ENCODE assay signal across 11 cellular contexts in genomic region chr7:100124301-100125229, GRCh38. TPM values are rescaled to one million over a fixed set of nuclear protein-coding genes. Genes with fewer than 3 reads are reported as not detected.
A peak's percentile ranks its signal among the peaks of the same experiment; 100 is the strongest.
DNase-seq lines count a peak whose midpoint lies in the region; ATAC-seq, FAIRE-seq and TF ChIP-seq lines count a peak whose summit lies in the region.
"Had no signal": no experiment of that assay in that cellular context is flagged by ENCODE, and none has a peak within 500 bp of the region (broad histone marks: within the 10 kb centered on the region; RNA-seq: fewer than 3 reads in every experiment).

No MANE protein-coding gene starts in this region.

- DNase-seq in activated CD4-positive, alpha-beta T cell treated with anti-CD3 and anti-CD28 coated beads for 36 hours: no peak
- no peak for DNase-seq in activated CD4-positive, alpha-beta T cell treated with anti-CD3 and anti-CD28 coated beads for 4 hours
- DNase-seq in K562 (ENCODE audit: extremely low read depth in 1 of 4, low spot score in 3 of 4) (peak; percentile 48 to 80 (median 63)), osteoblast (ENCODE audit: insufficient read length, low spot score, missing footprints) (peak; percentile 77)
- DNase-seq: hypothalamus, MV-4-11, Right ventricle myocardium superior had no signal

- no peaks in the 10 kb centered on the region for H3K27me3 ChIP-seq in Loucy (ENCODE audit: insufficient read depth, low read length, poor library complexity, severe bottlenecking)
- H3K27me3 ChIP-seq in K562 (ENCODE audit: control insufficient read depth in 2 of 2, insufficient read depth in 2 of 2, low read length in 2 of 2): no peaks in the 10 kb centered on the region
- H3K27me3 ChIP-seq in osteoblast (ENCODE audit: insufficient read depth, low read length): no peaks in the 10 kb centered on the region

- H3K4me3 Mint-ChIP-seq in activated CD4-positive, alpha-beta T cell treated with anti-CD3 and anti-CD28 coated beads for 36 hours: peak overlapping the region; percentile 93

- H3K9me2 ChIP-seq in Loucy (replicated peaks; ENCODE audit: low read depth, low read length): no peaks in the 10 kb centered on the region

- no peaks in the 10 kb centered on the region for H3K9me3 Mint-ChIP-seq in activated CD4-positive, alpha-beta T cell treated with anti-CD3 and anti-CD28 coated beads for 36 hours (ENCODE audit: low read depth)

- H3K9me3 ChIP-seq in Loucy (ENCODE audit: insufficient read depth, low read depth, low read length) (no peaks in the 10 kb centered on the region), K562 (replicated peaks; ENCODE audit: control insufficient read depth, insufficient read depth, low read depth, low read length) (no peaks in the 10 kb centered on the region), osteoblast (ENCODE audit: low read depth, low read length) (no peaks in the 10 kb centered on the region)

- no peak for ATAC-seq in activated CD4-positive, alpha-beta T cell treated with anti-CD3 and anti-CD28 coated beads for 36 hours
- ATAC-seq in K562: peak; percentile 33
- ATAC-seq in GM18502 (IDR thresholded peaks at IDR 0.05; ENCODE audit: poor library complexity, unreplicated experiment): no peak
- no peak for ATAC-seq in HG02642 (IDR thresholded peaks at IDR 0.05; ENCODE audit: poor library complexity, unreplicated experiment)
- no peak for ATAC-seq in GM21447 (IDR thresholded peaks at IDR 0.05; ENCODE audit: unreplicated experiment)

- no peaks in the 10 kb centered on the region for H4K20me1 ChIP-seq in Loucy (ENCODE audit: insufficient read depth, low read length, poor library complexity, severe bottlenecking)
- 0 out of 2 replicates have a peak, but pooled peaks cover 3% of the 10 kb centered on the region for H4K20me1 ChIP-seq in K562 (replicated peaks; ENCODE audit: control insufficient read depth, insufficient read depth, low read length)
- H4K20me1 ChIP-seq in osteoblast (ENCODE audit: insufficient read depth, low read length): no peaks in the 10 kb centered on the region

- CTCF ChIA-PET in activated CD4-positive, alpha-beta T cell treated with anti-CD3 and anti-CD28 coated beads for 36 hours (lab: Charles Lee): interaction anchor here (0.6 to 2.2 kb wide), 4 partner anchors 8 to 581 kb away, joined by 3 to 6 read pairs (median 4); partner anchors contain the start of gene POP7
- CTCF ChIA-PET in K562 (lab: Yijun Ruan, JAX; ENCODE audit: low intra/inter-chr PET ratio): no interaction called here

- H3K9ac ChIP-seq in Loucy (ENCODE audit: low read depth, low read length, poor library complexity, severe bottlenecking) (peak overlapping the region; percentile 35), K562 (ENCODE audit: insufficient read depth in 1 of 2, low read depth in 2 of 2, low read length in 2 of 2) (peak overlapping the region; percentile 61 to 69; a peak in 3 of 4 replicates)

- TF ChIP-seq POLR2A in K562 (conservative IDR thresholded peaks at IDR 0.05): no peak; the same call in 1 of the 2 replicates

- H3K4me3 ChIP-seq in Loucy (ENCODE audit: low read length, poor library complexity, severe bottlenecking) (peak overlapping the region; percentile 95), K562 (no peak overlapping the region; the same call in 1 of the 2 replicates), osteoblast (ENCODE audit: insufficient read depth, low read length) (no peak overlapping the region)

- POLR2A ChIA-PET in activated CD4-positive, alpha-beta T cell treated with anti-CD3 and anti-CD28 coated beads for 36 hours (lab: Charles Lee): interaction anchor here (0.6 to 1.2 kb wide), 2 partner anchors 23 to 736 kb away, joined by 3 to 7 read pairs; partner anchors contain the start of genes AP4M1 and MCM7
- POLR2A ChIA-PET in K562 (lab: Yijun Ruan, JAX): interaction anchor here (0.6 to 5.7 kb wide), 23 partner anchors 9 to 877 kb away, joined by 3 to 45 read pairs (median 3); partner anchors contain the start of genes AP4M1, COPS6, MCM7 and MEPCE

- H2AFZ ChIP-seq in Loucy (ENCODE audit: low read length) (no peak overlapping the region), K562 (ENCODE audit: low read depth, low read length) (no peak overlapping the region), osteoblast (ENCODE audit: low read length) (no peak overlapping the region)

- TF ChIP-seq RAD21 in K562 (CRISPR knock-in tag; conservative IDR thresholded peaks at IDR 0.05 in 1 of 2, IDR thresholded peaks at IDR 0.05 in 1 of 2): no peak

- no peaks in the 10 kb centered on the region for H3K27me3 Mint-ChIP-seq in activated CD4-positive, alpha-beta T cell treated with anti-CD3 and anti-CD28 coated beads for 36 hours

- no peaks in the 10 kb centered on the region for H3K36me3 ChIP-seq in Loucy (ENCODE audit: insufficient read depth, low read length)
- H3K36me3 ChIP-seq in K562 (ENCODE audit: control insufficient read depth, insufficient read depth, low read length): no peaks in the 10 kb centered on the region
- H3K36me3 ChIP-seq in osteoblast (ENCODE audit: insufficient read depth, low read length): peaks cover 14% of the 10 kb centered on the region

- H3K36me3 Mint-ChIP-seq in activated CD4-positive, alpha-beta T cell treated with anti-CD3 and anti-CD28 coated beads for 36 hours (ENCODE audit: low read depth): peaks cover 12% of the 10 kb centered on the region

- H3K9me1 ChIP-seq in K562 (ENCODE audit: control insufficient read depth, insufficient read depth, low read length): no peaks in the 10 kb centered on the region

- intact Hi-C loops in activated CD4-positive, alpha-beta T cell treated with anti-CD3 and anti-CD28 coated beads for 36 hours (cut with DNase I, micrococcal nuclease): loop anchor here (5.0 kb wide), 4 partner anchors 42 to 463 kb away; partner anchors contain the start of genes FBXO24 (in 1 of the 2), GPC2 (in 1 of the 2), LRCH4 (in 1 of the 2) and STAG3 (in 1 of the 2)
- intact Hi-C loops in K562 (cut with micrococcal nuclease): loop anchor here (5.0 kb wide), 2 partner anchors 77 to 147 kb away; partner anchors contain the start of genes AZGP1 and ZSCAN21

- no TSS peak for BruUV-seq in K562 (replicated peaks; lab: Mats Ljungman, UMichigan)

- 50% methylated on average over 4 of the region's 4 CpGs for WGBS in K562 (ENCODE audit: insufficient coverage, low coverage, missing lambda C conversion rate)

- H3K27ac Mint-ChIP-seq in activated CD4-positive, alpha-beta T cell treated with anti-CD3 and anti-CD28 coated beads for 36 hours: peak overlapping the region; percentile 20

- peak overlapping the region; percentile 80 for H3K27ac ChIP-seq in K562 (ENCODE audit: extremely low read depth, low read depth, low read length)
- H3K27ac ChIP-seq in osteoblast (ENCODE audit: low read depth, low read length): no peak overlapping the region

- H3K4me1 ChIP-seq in Loucy (ENCODE audit: insufficient read depth, low read length, poor library complexity, severe bottlenecking): peaks cover 30% of the 10 kb centered on the region
- H3K4me1 ChIP-seq in K562 (replicated peaks in 1 of 2; ENCODE audit: control insufficient read depth in 2 of 2, insufficient read depth in 2 of 2, low read length in 2 of 2): peaks cover 42 to 70% of the 10 kb centered on the region in 2 experiments
- peaks cover 19% of the 10 kb centered on the region for H3K4me1 ChIP-seq in osteoblast (ENCODE audit: insufficient read depth, low read length)

- H3K79me2 ChIP-seq in Loucy (ENCODE audit: insufficient read depth, low read length) (peaks cover 33% of the 10 kb centered on the region), K562 (ENCODE audit: control insufficient read depth, insufficient read depth, low read length) (peaks cover 29% of the 10 kb centered on the region), osteoblast (ENCODE audit: insufficient read depth, low read length) (peaks cover 16% of the 10 kb centered on the region)

- peaks cover 31% of the 10 kb centered on the region for H3K4me1 Mint-ChIP-seq in activated CD4-positive, alpha-beta T cell treated with anti-CD3 and anti-CD28 coated beads for 36 hours

- H3K4me2 ChIP-seq in Loucy (ENCODE audit: low read depth, low read length, poor library complexity, severe bottlenecking) (peak overlapping the region; percentile 98), K562 (ENCODE audit: insufficient read depth, low read length) (peak overlapping the region; percentile 74), osteoblast (ENCODE audit: insufficient read depth, low read length) (no peak overlapping the region)

- TF ChIP-seq EP300 in K562 (IDR thresholded peaks at IDR 0.05; ENCODE audit: low read length): no peak

- TF ChIP-seq CTCF in Loucy (conservative IDR thresholded peaks at IDR 0.05; ENCODE audit: low read length) (no peak), K562 (IDR thresholded peaks at IDR 0.05 in 2 of 3, conservative IDR thresholded peaks at IDR 0.05 in 1 of 3; ENCODE audit: insufficient read depth in 2 of 3, low read depth in 1 of 3, low read length in 3 of 3) (no peak), osteoblast (IDR thresholded peaks at IDR 0.05; ENCODE audit: extremely low read depth, low read depth, low read length) (no peak)

- no peaks in the 10 kb centered on the region; the same call in 1 of the 2 replicates for H3F3A ChIP-seq in Loucy (ENCODE audit: low read depth)

- in situ Hi-C loops in K562 (cut with MboI): loop anchor here (5.0 kb wide), 2 partner anchors 132 to 207 kb away; partner anchors contain the start of gene TRIM4

- FAIRE-seq in K562 (lab: Jason Lieb, UNC): peak; percentile 77

RNA-seq across cellular contexts. Expression of gene MBLAC1, which starts 2.2 kb away (rescaled TPM):
- 1 to 10 TPM; 1.6 to 2.2 TPM for total RNA-seq in activated CD4-positive, alpha-beta T cell treated with anti-CD3 and anti-CD28 coated beads for 36 hours
- 0.56 and 1.9 TPM in 2 replicates for total RNA-seq in K562 (2011; cell fraction: chromatin; rRNA removed; ENCODE audit: low replicate concordance)
- total RNA-seq in K562 (2011; cell fraction: nucleolus; rRNA removed): 2.0 and 2.1 TPM in 2 replicates
- total RNA-seq in K562 (2011; cell fraction: nucleoplasm; rRNA removed): 1.6 and 2.3 TPM in 2 replicates
- total RNA-seq in K562 (2014; rRNA removed) (2.9 and 4.4 TPM in 2 replicates), K562 (2014; rRNA removed; fragmentation: Illumina TruSeq; extraction: Trizol) (0.36 and 0.48 TPM in 2 replicates), K562 (2015; rRNA removed; fragmentation: Illumina TruSeq; extraction: Trizol) (0.98 TPM in 2 replicates), K562 (2021) (2.1 and 3.1 TPM in 2 replicates), osteoblast (2.2 and 2.7 TPM in 2 replicates)
- polyA plus RNA-seq in K562 (2011; rRNA removed) (0.52 and 0.54 TPM in 2 replicates), K562 (2014; fragmentation: Illumina TruSeq; extraction: Trizol) (0.21 and 0.69 TPM in 2 replicates), K562 (2014; fragmentation: Nextera tagmentation; extraction: Ambion mirVana) (under 1 TPM; 0.03 TPM), K562 (2014; rRNA removed) (1.6 and 2.3 TPM in 2 replicates)
- 0.50 and 2.0 TPM in 2 replicates for polyA plus RNA-seq in K562 (2011; cell fraction: cytosol; rRNA removed)
- polyA plus RNA-seq in K562 (2011; cell fraction: nucleus; rRNA removed): 0.69 and 1.1 TPM in 2 replicates
- polyA plus RNA-seq in K562 (2012): 1.3 and 1.5 TPM in 2 replicates
- 0.15 TPM in 1 of 2 replicates, not detected in the other for polyA minus RNA-seq in K562 (2011; rRNA and poly(A)+ RNA removed)
- 0.95 TPM in 1 of 2 replicates, not detected in the other for polyA minus RNA-seq in K562 (2011; cell fraction: cytosol; rRNA and poly(A)+ RNA removed)
- 0.54 and 1.1 TPM in 2 replicates for polyA minus RNA-seq in K562 (2011; cell fraction: nucleus; rRNA and poly(A)+ RNA removed)

RNA-seq across cellular contexts. Expression of gene CNPY4, which starts 5.1 kb away (rescaled TPM):
- 10 to 100 TPM; 11.0 to 14.0 TPM for total RNA-seq in activated CD4-positive, alpha-beta T cell treated with anti-CD3 and anti-CD28 coated beads for 36 hours
- total RNA-seq in K562 (2011; cell fraction: chromatin; rRNA removed; ENCODE audit: low replicate concordance): 6.2 and 14.1 TPM in 2 replicates
- total RNA-seq in K562 (2011; cell fraction: nucleolus; rRNA removed): 10.7 and 14.8 TPM in 2 replicates
- total RNA-seq in K562 (2011; cell fraction: nucleoplasm; rRNA removed): 13.4 and 13.9 TPM in 2 replicates
- total RNA-seq in K562 (2014; rRNA removed): 5.9 and 7.6 TPM in 2 replicates
- 7.7 and 9.2 TPM in 2 replicates for total RNA-seq in K562 (2014; rRNA removed; fragmentation: Illumina TruSeq; extraction: Trizol)
- 10.2 and 11.2 TPM in 2 replicates for total RNA-seq in K562 (2015; rRNA removed; fragmentation: Illumina TruSeq; extraction: Trizol)
- 5.1 and 5.5 TPM in 2 replicates for total RNA-seq in K562 (2021)
- 4.9 and 7.0 TPM in 2 replicates for polyA plus RNA-seq in K562 (2011; rRNA removed)
- 3.9 and 5.4 TPM in 2 replicates for polyA plus RNA-seq in K562 (2011; cell fraction: cytosol; rRNA removed)
- polyA plus RNA-seq in K562 (2011; cell fraction: nucleus; rRNA removed): 6.1 and 11.1 TPM in 2 replicates
- polyA plus RNA-seq in K562 (2012): 6.5 and 8.9 TPM in 2 replicates
- polyA plus RNA-seq in K562 (2014; fragmentation: Illumina TruSeq; extraction: Trizol): 6.4 and 8.6 TPM in 2 replicates
- polyA plus RNA-seq in K562 (2014; fragmentation: Nextera tagmentation; extraction: Ambion mirVana): 1 to 10 TPM; 1.9 to 6.3 TPM
- polyA plus RNA-seq in K562 (2014; rRNA removed): 6.3 and 7.0 TPM in 2 replicates
- 2.8 and 5.5 TPM in 2 replicates for polyA minus RNA-seq in K562 (2011; rRNA and poly(A)+ RNA removed)
- polyA minus RNA-seq in K562 (2011; cell fraction: cytosol; rRNA and poly(A)+ RNA removed): 2.7 TPM in 1 of 2 replicates, not detected in the other
- polyA minus RNA-seq in K562 (2011; cell fraction: nucleus; rRNA and poly(A)+ RNA removed): 3.3 and 3.5 TPM in 2 replicates
- 24.2 and 25.0 TPM in 2 replicates for total RNA-seq in osteoblast

RNA-seq across cellular contexts. Expression of gene TAF6, which starts 5.4 kb away (rescaled TPM):
- total RNA-seq in activated CD4-positive, alpha-beta T cell treated with anti-CD3 and anti-CD28 coated beads for 36 hours: 10 to 100 TPM; 54.3 to 59.5 TPM
- 80.0 and 157 TPM in 2 replicates for total RNA-seq in K562 (2011; cell fraction: chromatin; rRNA removed; ENCODE audit: low replicate concordance)
- total RNA-seq in K562 (2011; cell fraction: nucleolus; rRNA removed): 79.9 and 81.2 TPM in 2 replicates
- total RNA-seq in K562 (2011; cell fraction: nucleoplasm; rRNA removed): 59.5 and 72.2 TPM in 2 replicates
- 21.3 and 36.4 TPM in 2 replicates for total RNA-seq in K562 (2014; rRNA removed)
- total RNA-seq in K562 (2014; rRNA removed; fragmentation: Illumina TruSeq; extraction: Trizol): 16.1 and 22.2 TPM in 2 replicates
- 17.9 and 21.5 TPM in 2 replicates for total RNA-seq in K562 (2015; rRNA removed; fragmentation: Illumina TruSeq; extraction: Trizol)
- total RNA-seq in K562 (2021): 74.2 and 78.7 TPM in 2 replicates
- polyA plus RNA-seq in K562 (2011; rRNA removed): 12.3 and 21.4 TPM in 2 replicates
- 9.2 and 16.8 TPM in 2 replicates for polyA plus RNA-seq in K562 (2011; cell fraction: cytosol; rRNA removed)
- 43.8 and 63.6 TPM in 2 replicates for polyA plus RNA-seq in K562 (2011; cell fraction: nucleus; rRNA removed)
- 63.2 and 72.6 TPM in 2 replicates for polyA plus RNA-seq in K562 (2012)
- polyA plus RNA-seq in K562 (2014; fragmentation: Illumina TruSeq; extraction: Trizol): 59.4 and 68.1 TPM in 2 replicates
- under 1 TPM; 0.78 to 0.83 TPM for polyA plus RNA-seq in K562 (2014; fragmentation: Nextera tagmentation; extraction: Ambion mirVana)
- 33.1 and 43.1 TPM in 2 replicates for polyA plus RNA-seq in K562 (2014; rRNA removed)
- 12.3 and 15.9 TPM in 2 replicates for polyA minus RNA-seq in K562 (2011; rRNA and poly(A)+ RNA removed)
- polyA minus RNA-seq in K562 (2011; cell fraction: cytosol; rRNA and poly(A)+ RNA removed): 23.7 and 37.7 TPM in 2 replicates
- 15.6 and 19.7 TPM in 2 replicates for polyA minus RNA-seq in K562 (2011; cell fraction: nucleus; rRNA and poly(A)+ RNA removed)
- total RNA-seq in osteoblast: 33.3 and 36.2 TPM in 2 replicates

RNA-seq across cellular contexts. Expression of gene AP4M1, which starts 23.1 kb away (rescaled TPM):
- 10 to 100 TPM in 1 of 2 experiments, 1 to 10 TPM in 1; 8.8 to 10.4 TPM for total RNA-seq in activated CD4-positive, alpha-beta T cell treated with anti-CD3 and anti-CD28 coated beads for 36 hours
- total RNA-seq in K562 (2011; cell fraction: chromatin; rRNA removed; ENCODE audit: low replicate concordance): 35.5 and 59.8 TPM in 2 replicates
- total RNA-seq in K562 (2011; cell fraction: nucleolus; rRNA removed): 50.4 and 51.6 TPM in 2 replicates
- total RNA-seq in K562 (2011; cell fraction: nucleoplasm; rRNA removed): 26.7 and 40.9 TPM in 2 replicates
- total RNA-seq in K562 (2014; rRNA removed) (17.4 and 30.9 TPM in 2 replicates), K562 (2014; rRNA removed; fragmentation: Illumina TruSeq; extraction: Trizol) (11.0 and 12.2 TPM in 2 replicates), K562 (2015; rRNA removed; fragmentation: Illumina TruSeq; extraction: Trizol) (11.9 and 13.5 TPM in 2 replicates), K562 (2021) (21.8 and 25.2 TPM in 2 replicates), osteoblast (19.5 and 20.0 TPM in 2 replicates)
- polyA plus RNA-seq in K562 (2011; rRNA removed) (12.7 and 14.1 TPM in 2 replicates), K562 (2014; fragmentation: Illumina TruSeq; extraction: Trizol) (16.4 and 18.0 TPM in 2 replicates), K562 (2014; fragmentation: Nextera tagmentation; extraction: Ambion mirVana) (1 to 10 TPM; 1.3 to 3.6 TPM), K562 (2014; rRNA removed) (15.6 and 19.6 TPM in 2 replicates)
- polyA plus RNA-seq in K562 (2011; cell fraction: cytosol; rRNA removed): 14.1 and 21.2 TPM in 2 replicates
- polyA plus RNA-seq in K562 (2011; cell fraction: nucleus; rRNA removed): 41.5 and 49.3 TPM in 2 replicates
- 15.8 and 27.8 TPM in 2 replicates for polyA plus RNA-seq in K562 (2012)
- polyA minus RNA-seq in K562 (2011; rRNA and poly(A)+ RNA removed): 10.9 and 15.8 TPM in 2 replicates
- 9.1 and 11.9 TPM in 2 replicates for polyA minus RNA-seq in K562 (2011; cell fraction: cytosol; rRNA and poly(A)+ RNA removed)
- polyA minus RNA-seq in K562 (2011; cell fraction: nucleus; rRNA and poly(A)+ RNA removed): 12.1 and 17.2 TPM in 2 replicates

RNA-seq across cellular contexts. Expression of gene MCM7, which starts 23.4 kb away (rescaled TPM):
- 100 to 1,000 TPM; 411 to 429 TPM for total RNA-seq in activated CD4-positive, alpha-beta T cell treated with anti-CD3 and anti-CD28 coated beads for 36 hours
- total RNA-seq in K562 (2011; cell fraction: chromatin; rRNA removed; ENCODE audit: low replicate concordance): 414 and 758 TPM in 2 replicates
- total RNA-seq in K562 (2011; cell fraction: nucleolus; rRNA removed): 463 and 497 TPM in 2 replicates
- total RNA-seq in K562 (2011; cell fraction: nucleoplasm; rRNA removed): 263 and 349 TPM in 2 replicates
- 560 and 610 TPM in 2 replicates for total RNA-seq in K562 (2014; rRNA removed)
- 303 and 336 TPM in 2 replicates for total RNA-seq in K562 (2014; rRNA removed; fragmentation: Illumina TruSeq; extraction: Trizol)
- total RNA-seq in K562 (2015; rRNA removed; fragmentation: Illumina TruSeq; extraction: Trizol): 408 and 410 TPM in 2 replicates
- 588 and 616 TPM in 2 replicates for total RNA-seq in K562 (2021)
- polyA plus RNA-seq in K562 (2011; rRNA removed): 304 and 329 TPM in 2 replicates
- polyA plus RNA-seq in K562 (2011; cell fraction: cytosol; rRNA removed): 333 and 730 TPM in 2 replicates
- 657 and 888 TPM in 2 replicates for polyA plus RNA-seq in K562 (2011; cell fraction: nucleus; rRNA removed)
- polyA plus RNA-seq in K562 (2012): 488 and 498 TPM in 2 replicates
- 437 and 491 TPM in 2 replicates for polyA plus RNA-seq in K562 (2014; fragmentation: Illumina TruSeq; extraction: Trizol)
- 100 to 1,000 TPM; 407 to 856 TPM for polyA plus RNA-seq in K562 (2014; fragmentation: Nextera tagmentation; extraction: Ambion mirVana)
- 488 and 513 TPM in 2 replicates for polyA plus RNA-seq in K562 (2014; rRNA removed)
- polyA minus RNA-seq in K562 (2011; rRNA and poly(A)+ RNA removed): 295 and 393 TPM in 2 replicates
- 320 and 399 TPM in 2 replicates for polyA minus RNA-seq in K562 (2011; cell fraction: cytosol; rRNA and poly(A)+ RNA removed)
- polyA minus RNA-seq in K562 (2011; cell fraction: nucleus; rRNA and poly(A)+ RNA removed): 299 and 305 TPM in 2 replicates
- total RNA-seq in osteoblast: 28.6 and 31.2 TPM in 2 replicates

Comparison
In these comparisons a context has a peak if more than half of its experiments do, and no peak if none do; other contexts are left out.
1. DNase-seq: peak in K562 (4 of 4) and osteoblast (single experiment); none in activated CD4-positive, alpha-beta T cell treated with anti-CD3 and anti-CD28 coated beads for 36 hours (single experiment) and activated CD4-positive, alpha-beta T cell treated with anti-CD3 and anti-CD28 coated beads for 4 hours (0 of 2).